ENCODE assay signal across 29 cellular contexts in genomic region chr2:191063584-191063983, GRCh38. TPM values are rescaled to one million over a fixed set of nuclear protein-coding genes. Genes with fewer than 3 reads are reported as not detected.
DNase-seq lines count a peak whose midpoint lies in the region; ATAC-seq and TF ChIP-seq lines count a peak whose summit lies in the region.
"Had no signal": no experiment of that assay in that cellular context is flagged by ENCODE, and none has a peak within 500 bp of the region (broad histone marks: within the 10 kb centered on the region; RNA-seq: fewer than 3 reads in every experiment).

No MANE protein-coding gene starts in this region.

- no peaks in the 10 kb centered on the region for H3K27me3 ChIP-seq in CD8-positive, alpha-beta memory T cell (ENCODE audit: insufficient read depth, low read length, poor library complexity, severe bottlenecking)
- H3K27me3 ChIP-seq in naive thymus-derived CD4-positive, alpha-beta T cell (ENCODE audit: control insufficient read depth in 2 of 2, insufficient read depth in 2 of 2, low read length in 2 of 2): no peaks in the 10 kb centered on the region
- H3K27me3 ChIP-seq in uterus: no peaks in the 10 kb centered on the region
- H3K27me3 ChIP-seq: colonic mucosa, tibial artery had no signal

- peaks cover 13% of the 10 kb centered on the region for H3K36me3 ChIP-seq in CD8-positive, alpha-beta memory T cell (ENCODE audit: insufficient read depth, low read length)
- H3K36me3 ChIP-seq in naive thymus-derived CD4-positive, alpha-beta T cell (ENCODE audit: control insufficient read depth in 2 of 3, insufficient read depth in 3 of 3, low read length in 3 of 3): peaks cover 0 to 17% (median 11%) of the 10 kb centered on the region in 3 experiments
- H3K36me3 ChIP-seq in uterus: no peaks in the 10 kb centered on the region
- H3K36me3 ChIP-seq: colonic mucosa, tibial artery had no signal

- no peaks in the 10 kb centered on the region for H3K9me3 ChIP-seq in CD8-positive, alpha-beta memory T cell (ENCODE audit: low read length)
- no peaks in the 10 kb centered on the region for H3K9me3 ChIP-seq in naive thymus-derived CD4-positive, alpha-beta T cell (ENCODE audit: control insufficient read depth in 2 of 3, low read length in 3 of 3)
- no peaks in the 10 kb centered on the region for H3K9me3 ChIP-seq in uterus
- H3K9me3 ChIP-seq: A549, colonic mucosa, tibial artery had no signal

- no peak for DNase-seq in activated CD8-positive, alpha-beta memory T cell treated with anti-CD3 and anti-CD28 coated beads, Interleukin-2, amount 10 ng/mL, durations not matched to agents 7 days and 5 days
- DNase-seq in activated CD8-positive, alpha-beta memory T cell treated with anti-CD3 and anti-CD28 coated beads, Interleukin-2, amount 50 U/mL, for 48 hours: no peak
- DNase-seq in CD8-positive, alpha-beta memory T cell: no peak
- no peak for DNase-seq in activated CD8-positive, alpha-beta T cell treated with anti-CD3 and anti-CD28 coated beads, Interleukin-2, amount 10 ng/mL, durations not matched to agents 7 days and 5 days
- DNase-seq in naive thymus-derived CD4-positive, alpha-beta T cell: no peak
- DNase-seq in activated gamma-delta T cell (lab: John Stamatoyannopoulos, UW): no peak
- no peak for DNase-seq in uterus
- no peak for DNase-seq in DMS79 (lab: John Stamatoyannopoulos, UW)
- DNase-seq: activated effector memory CD4-positive, alpha-beta T cell treated with anti-CD3 and anti-CD28 coated beads, Interleukin-2, amount 50 U/mL, for 16 hours; AML-193; anterior cingulate cortex; colonic mucosa; effector CD8-positive, alpha-beta T cell; erythroblast; GDM1; glutamatergic neuron; IMR-90; kidney; midbrain; NCI-H1105; NCI-H187 treated with DMSO at 0.1 percent for 48 hours; NCI-H526; SHP77; tibial artery had no signal

- POLR2A ChIA-PET in CD8-positive, alpha-beta memory T cell (lab: Charles Lee): interaction anchor here (2.0 kb wide), 1 partner anchor 9 kb away, joined by 6 read pairs; no protein-coding TSS in a partner anchor
- POLR2A ChIA-PET in activated CD8-positive, alpha-beta T cell treated with anti-CD3 and anti-CD28 coated beads, Interleukin-2, amount 10 ng/mL, durations not matched to agents 7 days and 5 days (lab: Charles Lee): interaction anchor here (0.6 to 7.7 kb wide), 10 partner anchors 41 to 614 kb away, joined by 4 to 165 read pairs (median 16); partner anchors contain the start of genes NABP1, STAT1 and STAT4
- POLR2A ChIA-PET in naive thymus-derived CD4-positive, alpha-beta T cell (lab: Charles Lee): interaction anchor here (0.8 to 5.5 kb wide), 5 partner anchors 29 to 182 kb away, joined by 3 to 79 read pairs (median 7); partner anchors contain the start of gene STAT4

- CTCF ChIA-PET in activated CD8-positive, alpha-beta memory T cell treated with anti-CD3 and anti-CD28 coated beads, Interleukin-2, amount 10 ng/mL, durations not matched to agents 7 days and 5 days (lab: Charles Lee): interaction anchor here (0.8 to 7.6 kb wide), 4 partner anchors 12 to 92 kb away, joined by 4 to 52 read pairs (median 18); partner anchors contain the start of gene STAT4
- CTCF ChIA-PET in CD8-positive, alpha-beta memory T cell (lab: Charles Lee): interaction anchor here (2.2 to 2.7 kb wide), 2 partner anchors 12 to 92 kb away, joined by 15 to 23 read pairs; no protein-coding TSS in a partner anchor
- CTCF ChIA-PET in activated CD8-positive, alpha-beta T cell treated with anti-CD3 and anti-CD28 coated beads, Interleukin-2, amount 10 ng/mL, durations not matched to agents 7 days and 5 days (lab: Charles Lee): interaction anchor here (1.8 to 23.8 kb wide), 5 partner anchors 7 to 94 kb away, joined by 5 to 1116 read pairs (median 12); partner anchors contain the start of gene STAT4
- CTCF ChIA-PET in naive thymus-derived CD4-positive, alpha-beta T cell (lab: Charles Lee): interaction anchor here (0.8 to 4.7 kb wide), 5 partner anchors 9 to 102 kb away, joined by 3 to 28 read pairs (median 5); no protein-coding TSS in a partner anchor

- H3K4me1 Mint-ChIP-seq in activated CD8-positive, alpha-beta memory T cell treated with anti-CD3 and anti-CD28 coated beads, Interleukin-2, amount 10 ng/mL, durations not matched to agents 7 days and 5 days: peaks cover 73% of the 10 kb centered on the region
- peaks cover 72 to 89% (median 88%) of the 10 kb centered on the region in 3 donors for H3K4me1 Mint-ChIP-seq in CD8-positive, alpha-beta memory T cell
- H3K4me1 Mint-ChIP-seq in activated CD8-positive, alpha-beta T cell treated with anti-CD3 and anti-CD28 coated beads, Interleukin-2, amount 10 ng/mL, durations not matched to agents 7 days and 5 days (ENCODE audit: low read depth): peaks cover 66% of the 10 kb centered on the region
- H3K4me1 Mint-ChIP-seq in naive thymus-derived CD4-positive, alpha-beta T cell: peaks cover 40 to 91% (median 87%) of the 10 kb centered on the region in 7 donors
- H3K4me1 Mint-ChIP-seq: nephron had no signal

- H3K4me3 Mint-ChIP-seq in activated CD8-positive, alpha-beta memory T cell treated with anti-CD3 and anti-CD28 coated beads, Interleukin-2, amount 10 ng/mL, durations not matched to agents 7 days and 5 days: peak overlapping the region; percentile 41
- H3K4me3 Mint-ChIP-seq in CD8-positive, alpha-beta memory T cell: peak overlapping the region; percentile 30 to 72 (median 61)
- H3K4me3 Mint-ChIP-seq in activated CD8-positive, alpha-beta T cell treated with anti-CD3 and anti-CD28 coated beads, Interleukin-2, amount 10 ng/mL, durations not matched to agents 7 days and 5 days: peak overlapping the region; percentile 65
- peak overlapping the region in 8 of 10 donors; percentile 39 to 88 (median 80) for H3K4me3 Mint-ChIP-seq in naive thymus-derived CD4-positive, alpha-beta T cell
- H3K4me3 Mint-ChIP-seq: nephron had no signal

- H3K36me3 Mint-ChIP-seq in activated CD8-positive, alpha-beta memory T cell treated with anti-CD3 and anti-CD28 coated beads, Interleukin-2, amount 10 ng/mL, durations not matched to agents 7 days and 5 days: peaks cover 77% of the 10 kb centered on the region
- peaks cover 22 to 66% (median 25%) of the 10 kb centered on the region in 3 donors for H3K36me3 Mint-ChIP-seq in CD8-positive, alpha-beta memory T cell
- H3K36me3 Mint-ChIP-seq in activated CD8-positive, alpha-beta T cell treated with anti-CD3 and anti-CD28 coated beads, Interleukin-2, amount 10 ng/mL, durations not matched to agents 7 days and 5 days (ENCODE audit: low read depth): peaks cover 86% of the 10 kb centered on the region
- peaks cover 12 to 68% (median 36%) of the 10 kb centered on the region in 5 donors for H3K36me3 Mint-ChIP-seq in naive thymus-derived CD4-positive, alpha-beta T cell

- no peak for TF ChIP-seq CTCF in uterus (IDR thresholded peaks at IDR 0.05)

- intact Hi-C loops in naive thymus-derived CD4-positive, alpha-beta T cell (cut with micrococcal nuclease): loop anchor here (2.0 to 5.0 kb wide), 3 partner anchors 13 to 614 kb away; partner anchors contain the start of gene NABP1 (in 1 of the 2)
- intact Hi-C loops in uterus (cut with DNase I; ENCODE audit: low total_unique reads): no loop called here

- no peak overlapping the region for H3K27ac ChIP-seq in CD8-positive, alpha-beta memory T cell (ENCODE audit: low read depth, low read length)
- H3K27ac ChIP-seq in naive thymus-derived CD4-positive, alpha-beta T cell (ENCODE audit: low read depth, low read length): peak overlapping the region; percentile 74
- H3K27ac ChIP-seq in uterus: no peak overlapping the region
- H3K27ac ChIP-seq: A549, colonic mucosa, tibial artery had no signal

- peak overlapping the region; percentile 98 for H3K27ac Mint-ChIP-seq in activated CD8-positive, alpha-beta memory T cell treated with anti-CD3 and anti-CD28 coated beads, Interleukin-2, amount 10 ng/mL, durations not matched to agents 7 days and 5 days
- peak overlapping the region; percentile 75 to 98 (median 89) for H3K27ac Mint-ChIP-seq in CD8-positive, alpha-beta memory T cell
- H3K27ac Mint-ChIP-seq in activated CD8-positive, alpha-beta T cell treated with anti-CD3 and anti-CD28 coated beads, Interleukin-2, amount 10 ng/mL, durations not matched to agents 7 days and 5 days: peak overlapping the region; percentile 78
- H3K27ac Mint-ChIP-seq in naive thymus-derived CD4-positive, alpha-beta T cell: peak overlapping the region; percentile 39 to 96 (median 89)
- H3K27ac Mint-ChIP-seq: nephron had no signal

- no peak for TF ChIP-seq POLR2A in uterus (IDR thresholded peaks at IDR 0.05)

- no peaks in the 10 kb centered on the region for H3K9me3 Mint-ChIP-seq in activated CD8-positive, alpha-beta memory T cell treated with anti-CD3 and anti-CD28 coated beads, Interleukin-2, amount 10 ng/mL, durations not matched to agents 7 days and 5 days (ENCODE audit: low read depth)
- H3K9me3 Mint-ChIP-seq in CD8-positive, alpha-beta memory T cell: no peaks in the 10 kb centered on the region
- no peaks in the 10 kb centered on the region for H3K9me3 Mint-ChIP-seq in activated CD8-positive, alpha-beta T cell treated with anti-CD3 and anti-CD28 coated beads, Interleukin-2, amount 10 ng/mL, durations not matched to agents 7 days and 5 days (ENCODE audit: insufficient read depth)
- H3K9me3 Mint-ChIP-seq in naive thymus-derived CD4-positive, alpha-beta T cell: peaks cover 0 to 5% (median 0%) of the 10 kb centered on the region in 11 donors
- H3K9me3 Mint-ChIP-seq: nephron had no signal

- H3K4me3 ChIP-seq in CD8-positive, alpha-beta memory T cell (ENCODE audit: low read length): no peak overlapping the region
- no peak overlapping the region for H3K4me3 ChIP-seq in naive thymus-derived CD4-positive, alpha-beta T cell (ENCODE audit: low read length)
- H3K4me3 ChIP-seq in uterus: no peak overlapping the region
- H3K4me3 ChIP-seq: A549, colonic mucosa, skin epidermis, tibial artery had no signal

- H3K27me3 Mint-ChIP-seq in activated CD8-positive, alpha-beta memory T cell treated with anti-CD3 and anti-CD28 coated beads, Interleukin-2, amount 10 ng/mL, durations not matched to agents 7 days and 5 days: no peaks in the 10 kb centered on the region
- H3K27me3 Mint-ChIP-seq in CD8-positive, alpha-beta memory T cell: no peaks in the 10 kb centered on the region
- H3K27me3 Mint-ChIP-seq in activated CD8-positive, alpha-beta T cell treated with anti-CD3 and anti-CD28 coated beads, Interleukin-2, amount 10 ng/mL, durations not matched to agents 7 days and 5 days (ENCODE audit: low read depth): no peaks in the 10 kb centered on the region
- H3K27me3 Mint-ChIP-seq in naive thymus-derived CD4-positive, alpha-beta T cell: no peaks in the 10 kb centered on the region

- ATAC-seq in activated CD8-positive, alpha-beta memory T cell treated with anti-CD3 and anti-CD28 coated beads, Interleukin-2, amount 10 ng/mL, durations not matched to agents 7 days and 5 days: no peak
- ATAC-seq in activated CD8-positive, alpha-beta T cell treated with anti-CD3 and anti-CD28 coated beads, Interleukin-2, amount 10 ng/mL, durations not matched to agents 7 days and 5 days: no peak
- no peak for ATAC-seq in naive thymus-derived CD4-positive, alpha-beta T cell
- ATAC-seq: A549; activated CD4-positive, CD25-positive, alpha-beta regulatory T cell treated with anti-CD3 and anti-CD28 coated beads, Interleukin-2, amount 50 U/mL, for 24 hours; Panc1 had no signal

- H3K4me1 ChIP-seq in CD8-positive, alpha-beta memory T cell (ENCODE audit: insufficient read depth, low read length): peaks cover 63% of the 10 kb centered on the region
- H3K4me1 ChIP-seq in naive thymus-derived CD4-positive, alpha-beta T cell (ENCODE audit: control insufficient read depth in 2 of 2, insufficient read depth in 2 of 2, low read length in 2 of 2): peaks cover 43 to 58% of the 10 kb centered on the region in 2 donors
- H3K4me1 ChIP-seq in uterus: no peaks in the 10 kb centered on the region
- H3K4me1 ChIP-seq: A549, colonic mucosa had no signal

RNA-seq across cellular contexts. Expression of gene STAT1, which starts 49.6 kb away (rescaled TPM):
- 100 to 1,000 TPM; 385 to 515 TPM for total RNA-seq in activated CD8-positive, alpha-beta memory T cell treated with anti-CD3 and anti-CD28 coated beads, Interleukin-2, amount 10 ng/mL, durations not matched to agents 7 days and 5 days
- 100 to 1,000 TPM; 142 to 145 TPM for total RNA-seq in CD8-positive, alpha-beta memory T cell
- 173 TPM for polyA plus RNA-seq in CD8-positive, alpha-beta memory T cell
- 100 to 1,000 TPM; 472 to 473 TPM for total RNA-seq in activated CD8-positive, alpha-beta T cell treated with anti-CD3 and anti-CD28 coated beads, Interleukin-2, amount 10 ng/mL, durations not matched to agents 7 days and 5 days
- 1,000 to 10,000 TPM in 1 of 5 experiments, 10 to 100 TPM in 4; 74.1 to 1,177 (median 89.6) TPM for total RNA-seq in naive thymus-derived CD4-positive, alpha-beta T cell
- polyA plus RNA-seq in naive thymus-derived CD4-positive, alpha-beta T cell: 100 to 1,000 TPM; 221 to 244 TPM
- total RNA-seq in uterus: 10 to 100 TPM; 20.7 to 83.0 (median 56.1) TPM
